12 cellular contexts compared by ENCODE assay signal in genomic region chr9:99030082-99030481, GRCh38.
DNase-seq lines count a peak whose midpoint lies in the region; ATAC-seq and TF ChIP-seq lines count a peak whose summit lies in the region.
"Had no signal": no experiment of that assay in that cellular context is flagged by ENCODE, and none has a peak within 500 bp of the region (broad histone marks: within the 10 kb centered on the region; RNA-seq: fewer than 3 reads in every experiment).

No MANE protein-coding gene starts in this region.

- H3K27ac ChIP-seq in gastroesophageal sphincter = peak overlapping the region; percentile 49 to 76 (median 57)
- H3K27ac ChIP-seq in prostate gland = no peak overlapping the region

- no peak for TF ChIP-seq EP300 in gastroesophageal sphincter (IDR thresholded peaks at IDR 0.05)

- peak; percentile 89 for ATAC-seq in gastroesophageal sphincter
- no peak for ATAC-seq in stimulated activated memory B cell treated with anti-CD40 and anti-IgM and Interleukin-4, amounts not matched to agents 10 μg/mL and 1 μg/mL and 100 μg/mL, for 72 hours
- no peak for ATAC-seq in stimulated activated naive B cell treated with anti-CD40 and anti-IgM and Interleukin-4, amounts not matched to agents 10 μg/mL and 1 μg/mL and 100 μg/mL, for 72 hours (replicated peaks)

- H3K4me1 Mint-ChIP-seq in stimulated activated memory B cell treated with anti-CD40 and anti-IgM and Interleukin-4, amounts not matched to agents 10 μg/mL and 1 μg/mL and 100 μg/mL, for 72 hours = peaks cover 6% of the 10 kb centered on the region
- peaks cover 0 to 7% of the 10 kb centered on the region in 2 donors for H3K4me1 Mint-ChIP-seq in stimulated activated naive B cell treated with anti-CD40 and anti-IgM and Interleukin-4, amounts not matched to agents 10 μg/mL and 1 μg/mL and 100 μg/mL, for 72 hours

- H3K4me3 ChIP-seq in adipocyte (ENCODE audit: low read length) (peak overlapping the region; percentile 17), gastroesophageal sphincter (no peak overlapping the region), prostate gland (no peak overlapping the region)

- peaks cover 19% of the 10 kb centered on the region for H3K4me1 ChIP-seq in adipocyte (ENCODE audit: control insufficient read depth, insufficient read depth, low read length)
- no peaks in the 10 kb centered on the region for H3K4me1 ChIP-seq in gastroesophageal sphincter
- H3K4me1 ChIP-seq in prostate gland (replicated peaks) = no peaks in the 10 kb centered on the region

- DNase-seq in HS-27A (ENCODE audit: low read depth) (peak; percentile 78), adipocyte (ENCODE audit: low read depth) (peak; percentile 95), stromal cell of bone marrow (ENCODE audit: low read depth) (peak; percentile 87), prostate gland (ENCODE audit: low spot score) (no peak), NCI-H345 (lab: John Stamatoyannopoulos, UW) (no peak)
- DNase-seq in stimulated activated naive B cell treated with anti-CD40 and anti-IgM and Interleukin-4, amounts not matched to agents 10 μg/mL and 1 μg/mL and 100 μg/mL, for 72 hours = no peak
- DNase-seq: activated naive CD4-positive, alpha-beta T cell treated with anti-CD3 and anti-CD28 coated beads, Interleukin-2, amount 50 U/mL, for 16 hours; NCI-H2171 treated with DMSO at 0.1 percent for 48 hours; right cardiac atrium; SHP77 had no signal

- 31 to 39% methylated on average over 2 of the region's 2 CpGs for WGBS in gastroesophageal sphincter (ENCODE audit: low coverage in 1 of 2), 2 donors
- WGBS in prostate gland = 67% methylated on average over 2 of the region's 2 CpGs

- H3K36me3 ChIP-seq in adipocyte (ENCODE audit: control insufficient read depth, insufficient read depth, low read length, severe bottlenecking) (peaks cover 27% of the 10 kb centered on the region), gastroesophageal sphincter (peaks cover 0 to 67% of the 10 kb centered on the region in 2 donors), prostate gland (no peaks in the 10 kb centered on the region)

- H3K9ac ChIP-seq in adipocyte (ENCODE audit: low read length) = peak overlapping the region; percentile 39

- H3K9me3 ChIP-seq in adipocyte (ENCODE audit: control insufficient read depth, low read length) (no peaks in the 10 kb centered on the region), gastroesophageal sphincter (no peaks in the 10 kb centered on the region), prostate gland (no peaks in the 10 kb centered on the region)

- no peak overlapping the region for H3K4me3 Mint-ChIP-seq in stimulated activated memory B cell treated with anti-CD40 and anti-IgM and Interleukin-4, amounts not matched to agents 10 μg/mL and 1 μg/mL and 100 μg/mL, for 72 hours
- H3K4me3 Mint-ChIP-seq in stimulated activated naive B cell treated with anti-CD40 and anti-IgM and Interleukin-4, amounts not matched to agents 10 μg/mL and 1 μg/mL and 100 μg/mL, for 72 hours = no peak overlapping the region

- no peak overlapping the region for H3K27ac Mint-ChIP-seq in stimulated activated memory B cell treated with anti-CD40 and anti-IgM and Interleukin-4, amounts not matched to agents 10 μg/mL and 1 μg/mL and 100 μg/mL, for 72 hours
- H3K27ac Mint-ChIP-seq in stimulated activated naive B cell treated with anti-CD40 and anti-IgM and Interleukin-4, amounts not matched to agents 10 μg/mL and 1 μg/mL and 100 μg/mL, for 72 hours = no peak overlapping the region

- no peaks in the 10 kb centered on the region for H3K9me3 Mint-ChIP-seq in stimulated activated memory B cell treated with anti-CD40 and anti-IgM and Interleukin-4, amounts not matched to agents 10 μg/mL and 1 μg/mL and 100 μg/mL, for 72 hours
- no peaks in the 10 kb centered on the region for H3K9me3 Mint-ChIP-seq in stimulated activated naive B cell treated with anti-CD40 and anti-IgM and Interleukin-4, amounts not matched to agents 10 μg/mL and 1 μg/mL and 100 μg/mL, for 72 hours

- H3K27me3 Mint-ChIP-seq in stimulated activated memory B cell treated with anti-CD40 and anti-IgM and Interleukin-4, amounts not matched to agents 10 μg/mL and 1 μg/mL and 100 μg/mL, for 72 hours = no peaks in the 10 kb centered on the region
- H3K27me3 Mint-ChIP-seq in stimulated activated naive B cell treated with anti-CD40 and anti-IgM and Interleukin-4, amounts not matched to agents 10 μg/mL and 1 μg/mL and 100 μg/mL, for 72 hours = peaks cover 4 to 13% of the 10 kb centered on the region in 2 donors

- TF ChIP-seq CTCF in gastroesophageal sphincter (IDR thresholded peaks at IDR 0.05) (no peak), prostate gland (IDR thresholded peaks at IDR 0.05) (no peak)

- no peaks in the 10 kb centered on the region for H3K36me3 Mint-ChIP-seq in stimulated activated memory B cell treated with anti-CD40 and anti-IgM and Interleukin-4, amounts not matched to agents 10 μg/mL and 1 μg/mL and 100 μg/mL, for 72 hours
- peaks cover 0 to 2% of the 10 kb centered on the region in 2 donors for H3K36me3 Mint-ChIP-seq in stimulated activated naive B cell treated with anti-CD40 and anti-IgM and Interleukin-4, amounts not matched to agents 10 μg/mL and 1 μg/mL and 100 μg/mL, for 72 hours

- no peaks in the 10 kb centered on the region for H3K27me3 ChIP-seq in adipocyte (replicated peaks; ENCODE audit: control insufficient read depth, insufficient read depth, low read length)
- H3K27me3 ChIP-seq in gastroesophageal sphincter = no peaks in the 10 kb centered on the region
- H3K27me3 ChIP-seq in prostate gland (replicated peaks; ENCODE audit: insufficient read depth) = no peaks in the 10 kb centered on the region

- intact Hi-C loops in prostate gland (cut with DNase I) = no loop called here

- TF ChIP-seq POLR2A in gastroesophageal sphincter (IDR thresholded peaks at IDR 0.05) (no peak), prostate gland (IDR thresholded peaks at IDR 0.05) (no peak)

Comparison
In these comparisons a context has a peak if more than half of its experiments do, and no peak if none do; other contexts are left out.
1. DNase-seq: peak in HS-27A (single experiment), adipocyte (single experiment) and stromal cell of bone marrow (single experiment); none in prostate gland (single experiment), NCI-H345 (single experiment) and stimulated activated naive B cell treated with anti-CD40 and anti-IgM and Interleukin-4, amounts not matched to agents 10 μg/mL and 1 μg/mL and 100 μg/mL, for 72 hours (single experiment).
2. H3K27ac ChIP-seq: peak in gastroesophageal sphincter (4 of 4); none in prostate gland (0 of 2).